Comparison of ENCODE assay signal across 17 cellular contexts in the genomic region with DNA sequence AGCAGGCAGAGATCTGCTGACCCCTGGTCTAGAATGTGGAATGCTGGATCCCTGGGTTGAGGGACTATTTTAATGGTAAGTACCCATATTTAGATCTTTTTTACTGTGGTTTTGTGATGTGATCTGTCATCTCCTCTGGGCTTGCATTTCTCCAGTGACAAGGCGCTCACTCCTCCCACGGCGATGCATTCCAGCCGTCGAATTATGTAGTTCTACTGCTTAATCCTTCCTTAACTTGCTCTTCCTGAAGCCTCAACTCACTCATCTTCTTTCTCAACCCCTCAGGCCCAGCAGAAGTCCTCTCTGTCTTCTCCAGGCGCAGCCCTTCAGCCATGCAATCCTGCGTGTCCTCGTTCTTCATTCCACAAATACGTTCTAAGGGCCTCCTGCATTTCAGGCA. TPM values are rescaled to one million over a fixed set of nuclear protein-coding genes. Genes with fewer than 3 reads are reported as not detected.
DNase-seq lines count a peak whose midpoint lies in the region; ATAC-seq and TF ChIP-seq lines count a peak whose summit lies in the region.
"Had no signal": no experiment of that assay in that cellular context is flagged by ENCODE, and none has a peak within 500 bp of the region (broad histone marks: within the 10 kb centered on the region; RNA-seq: fewer than 3 reads in every experiment).

No MANE protein-coding gene starts in this region.

- no peak for DNase-seq in activated CD4-positive, alpha-beta memory T cell treated with anti-CD3 and anti-CD28 coated beads for 36 hours
- DNase-seq in activated CD4-positive, alpha-beta memory T cell treated with anti-CD3 and anti-CD28 coated beads, Interleukin-2, amount 10 ng/mL, durations not matched to agents 7 days and 5 days = no peak
- peak; percentile 25 for DNase-seq in MV-4-11 (lab: John Stamatoyannopoulos, UW)
- peak; percentile 18 for DNase-seq in chondrocyte (ENCODE audit: low spot score)
- DNase-seq in stimulated activated effector memory CD8-positive, alpha-beta T cell treated with anti-CD3 and anti-CD28 coated beads, Interleukin-12 subunit alpha, Interleukin-12 subunit beta, amount 100 ng/mL, for 72 hours (ENCODE audit: low spot score in 2 of 2) = no peak
- DNase-seq in erythroblast (lab: John Stamatoyannopoulos, UW) = no peak
- DNase-seq in DMS 273 treated with DMSO at 0.1 percent for 48 hours (lab: John Stamatoyannopoulos, UW) = no peak
- DNase-seq: DMS53, H7, KG1, NCI-H1048, NCI-H146, NCI-H2081, NCI-H774 had no signal

- intact Hi-C loops in activated CD4-positive, alpha-beta memory T cell treated with anti-CD3 and anti-CD28 coated beads for 36 hours (cut with micrococcal nuclease) = no loop called here

- H3K27me3 Mint-ChIP-seq in activated CD4-positive, alpha-beta memory T cell treated with anti-CD3 and anti-CD28 coated beads for 36 hours = no peaks in the 10 kb centered on the region
- H3K27me3 Mint-ChIP-seq in activated CD4-positive, alpha-beta memory T cell treated with anti-CD3 and anti-CD28 coated beads, Interleukin-2, amount 10 ng/mL, durations not matched to agents 7 days and 5 days = no peaks in the 10 kb centered on the region
- no peaks in the 10 kb centered on the region for H3K27me3 Mint-ChIP-seq in chondrocyte (ENCODE audit: low read depth)

- POLR2A ChIA-PET in activated CD4-positive, alpha-beta memory T cell treated with anti-CD3 and anti-CD28 coated beads for 36 hours (lab: Charles Lee) = interaction anchor here (1.0 kb wide), 1 partner anchor 22 kb away, joined by 3 read pairs; no protein-coding TSS in a partner anchor
- POLR2A ChIA-PET in activated CD4-positive, alpha-beta memory T cell treated with anti-CD3 and anti-CD28 coated beads, Interleukin-2, amount 10 ng/mL, durations not matched to agents 7 days and 5 days (lab: Charles Lee) = no interaction called here

- peak overlapping the region; percentile 10 for H3K27ac Mint-ChIP-seq in activated CD4-positive, alpha-beta memory T cell treated with anti-CD3 and anti-CD28 coated beads for 36 hours
- H3K27ac Mint-ChIP-seq in activated CD4-positive, alpha-beta memory T cell treated with anti-CD3 and anti-CD28 coated beads, Interleukin-2, amount 10 ng/mL, durations not matched to agents 7 days and 5 days = no peak overlapping the region
- no peak overlapping the region for H3K27ac Mint-ChIP-seq in chondrocyte (ENCODE audit: unreplicated experiment)
- H3K27ac Mint-ChIP-seq in stimulated activated effector memory CD8-positive, alpha-beta T cell treated with anti-CD3 and anti-CD28 coated beads, Interleukin-12 subunit alpha, Interleukin-12 subunit beta, amount 100 ng/mL, for 72 hours = peak overlapping the region; percentile 70

- CTCF ChIA-PET in activated CD4-positive, alpha-beta memory T cell treated with anti-CD3 and anti-CD28 coated beads for 36 hours (lab: Charles Lee) = no interaction called here
- CTCF ChIA-PET in activated CD4-positive, alpha-beta memory T cell treated with anti-CD3 and anti-CD28 coated beads, Interleukin-2, amount 10 ng/mL, durations not matched to agents 7 days and 5 days (lab: Charles Lee) = no interaction called here

- H3K9me3 Mint-ChIP-seq in activated CD4-positive, alpha-beta memory T cell treated with anti-CD3 and anti-CD28 coated beads for 36 hours = no peaks in the 10 kb centered on the region
- no peaks in the 10 kb centered on the region for H3K9me3 Mint-ChIP-seq in activated CD4-positive, alpha-beta memory T cell treated with anti-CD3 and anti-CD28 coated beads, Interleukin-2, amount 10 ng/mL, durations not matched to agents 7 days and 5 days
- H3K9me3 Mint-ChIP-seq in chondrocyte (ENCODE audit: low read depth) = no peaks in the 10 kb centered on the region
- no peaks in the 10 kb centered on the region for H3K9me3 Mint-ChIP-seq in stimulated activated effector memory CD8-positive, alpha-beta T cell treated with anti-CD3 and anti-CD28 coated beads, Interleukin-12 subunit alpha, Interleukin-12 subunit beta, amount 100 ng/mL, for 72 hours
- H3K9me3 Mint-ChIP-seq: CD14-positive monocyte had no signal

- peaks cover 48% of the 10 kb centered on the region for H3K4me1 Mint-ChIP-seq in activated CD4-positive, alpha-beta memory T cell treated with anti-CD3 and anti-CD28 coated beads for 36 hours (ENCODE audit: low read depth)
- H3K4me1 Mint-ChIP-seq in activated CD4-positive, alpha-beta memory T cell treated with anti-CD3 and anti-CD28 coated beads, Interleukin-2, amount 10 ng/mL, durations not matched to agents 7 days and 5 days = peaks cover 17% of the 10 kb centered on the region
- H3K4me1 Mint-ChIP-seq in chondrocyte (ENCODE audit: low read depth) = peaks cover 4% of the 10 kb centered on the region
- H3K4me1 Mint-ChIP-seq in stimulated activated effector memory CD8-positive, alpha-beta T cell treated with anti-CD3 and anti-CD28 coated beads, Interleukin-12 subunit alpha, Interleukin-12 subunit beta, amount 100 ng/mL, for 72 hours = peaks cover 69% of the 10 kb centered on the region

- ATAC-seq in stimulated activated effector memory CD8-positive, alpha-beta T cell treated with anti-CD3 and anti-CD28 coated beads, Interleukin-12 subunit alpha, Interleukin-12 subunit beta, amount 100 ng/mL, for 72 hours = no peak
- ATAC-seq in GM19035 (IDR thresholded peaks at IDR 0.05; ENCODE audit: unreplicated experiment) = no peak
- ATAC-seq: HepG2 had no signal

- no peak for TF ChIP-seq POLR2A in erythroblast (IDR thresholded peaks at IDR 0.05; ENCODE audit: low read length)

- no peak for TF ChIP-seq CTCF in chondrocyte (IDR thresholded peaks at IDR 0.05)

- H3K4me3 Mint-ChIP-seq in activated CD4-positive, alpha-beta memory T cell treated with anti-CD3 and anti-CD28 coated beads for 36 hours = no peak overlapping the region
- H3K4me3 Mint-ChIP-seq in activated CD4-positive, alpha-beta memory T cell treated with anti-CD3 and anti-CD28 coated beads, Interleukin-2, amount 10 ng/mL, durations not matched to agents 7 days and 5 days = no peak overlapping the region
- no peak overlapping the region for H3K4me3 Mint-ChIP-seq in chondrocyte (ENCODE audit: unreplicated experiment)
- H3K4me3 Mint-ChIP-seq in stimulated activated effector memory CD8-positive, alpha-beta T cell treated with anti-CD3 and anti-CD28 coated beads, Interleukin-12 subunit alpha, Interleukin-12 subunit beta, amount 100 ng/mL, for 72 hours = no peak overlapping the region
- H3K4me3 Mint-ChIP-seq: CD14-positive monocyte had no signal

- H3K36me3 Mint-ChIP-seq in activated CD4-positive, alpha-beta memory T cell treated with anti-CD3 and anti-CD28 coated beads for 36 hours = peaks cover 2% of the 10 kb centered on the region
- peaks cover 2% of the 10 kb centered on the region for H3K36me3 Mint-ChIP-seq in activated CD4-positive, alpha-beta memory T cell treated with anti-CD3 and anti-CD28 coated beads, Interleukin-2, amount 10 ng/mL, durations not matched to agents 7 days and 5 days (ENCODE audit: low read depth)
- H3K36me3 Mint-ChIP-seq in chondrocyte (ENCODE audit: low read depth) = peaks cover 1% of the 10 kb centered on the region
- H3K36me3 Mint-ChIP-seq in stimulated activated effector memory CD8-positive, alpha-beta T cell treated with anti-CD3 and anti-CD28 coated beads, Interleukin-12 subunit alpha, Interleukin-12 subunit beta, amount 100 ng/mL, for 72 hours = peaks cover 39% of the 10 kb centered on the region

RNA-seq across cellular contexts. Expression of a gene that starts 51.2 kb away (rescaled TPM):
- total RNA-seq in activated CD4-positive, alpha-beta memory T cell treated with anti-CD3 and anti-CD28 coated beads for 36 hours = 10 to 100 TPM; 82.2 to 82.6 TPM
- 10 to 100 TPM; 70.0 to 71.4 TPM for total RNA-seq in activated CD4-positive, alpha-beta memory T cell treated with anti-CD3 and anti-CD28 coated beads, Interleukin-2, amount 10 ng/mL, durations not matched to agents 7 days and 5 days
- 18.7 to 44.0 TPM (median 19.3 TPM) in 3 replicates for total RNA-seq in chondrocyte

Comparison
In these comparisons a context has a peak if more than half of its experiments do, and no peak if none do; other contexts are left out.
1. H3K27ac Mint-ChIP-seq: peak in activated CD4-positive, alpha-beta memory T cell treated with anti-CD3 and anti-CD28 coated beads for 36 hours (single experiment) and stimulated activated effector memory CD8-positive, alpha-beta T cell treated with anti-CD3 and anti-CD28 coated beads, Interleukin-12 subunit alpha, Interleukin-12 subunit beta, amount 100 ng/mL, for 72 hours (single experiment); none in activated CD4-positive, alpha-beta memory T cell treated with anti-CD3 and anti-CD28 coated beads, Interleukin-2, amount 10 ng/mL, durations not matched to agents 7 days and 5 days (single experiment) and chondrocyte (single experiment).
2. DNase-seq: peak in MV-4-11 (single experiment) and chondrocyte (single experiment); none in activated CD4-positive, alpha-beta memory T cell treated with anti-CD3 and anti-CD28 coated beads for 36 hours (single experiment), activated CD4-positive, alpha-beta memory T cell treated with anti-CD3 and anti-CD28 coated beads, Interleukin-2, amount 10 ng/mL, durations not matched to agents 7 days and 5 days (single experiment), stimulated activated effector memory CD8-positive, alpha-beta T cell treated with anti-CD3 and anti-CD28 coated beads, Interleukin-12 subunit alpha, Interleukin-12 subunit beta, amount 100 ng/mL, for 72 hours (0 of 2), erythroblast (0 of 2) and DMS 273 treated with DMSO at 0.1 percent for 48 hours (single experiment).